ENCODE assay signal across 9 cellular contexts in the genomic region with DNA sequence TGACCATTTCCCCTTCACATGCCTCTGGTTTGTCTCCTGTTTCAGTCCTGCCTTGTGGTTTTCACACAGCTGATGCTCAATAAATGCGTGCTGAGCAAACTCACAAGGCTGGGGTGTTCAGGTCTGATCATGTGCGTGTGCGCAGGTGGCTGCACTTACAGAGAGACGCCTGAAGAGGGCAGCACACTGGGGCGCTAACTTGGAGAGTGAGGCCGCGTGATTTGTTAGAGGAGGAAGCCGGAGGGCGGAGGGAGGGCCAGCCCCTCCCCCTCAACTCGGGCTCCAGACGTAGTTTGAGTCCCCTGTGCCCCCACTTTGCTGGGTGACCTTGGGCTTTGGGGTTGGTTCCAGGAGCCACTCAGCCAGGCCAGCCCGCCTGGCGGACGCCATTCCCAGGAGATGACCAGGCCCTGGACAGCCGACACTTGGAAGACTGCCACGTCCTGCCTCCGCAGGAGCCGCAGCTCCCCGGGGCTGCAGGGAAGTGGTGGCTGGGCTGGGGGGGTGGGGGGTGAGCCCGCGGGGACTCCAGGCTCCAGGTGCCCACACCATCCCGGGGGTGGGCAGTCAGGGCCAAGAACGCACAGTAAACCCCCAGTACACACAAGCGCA. TPM values are rescaled to one million over a fixed set of nuclear protein-coding genes. Genes with fewer than 3 reads are reported as not detected.
A peak's percentile ranks its signal among the peaks of the same experiment; 100 is the strongest.
DNase-seq lines count a peak whose midpoint lies in the region; ATAC-seq lines count a peak whose summit lies in the region.
"Not testable (repeated sequence)": the region's sequence is repeated elsewhere in the genome, so short reads cannot be mapped to it uniquely, and the experiment has no call there.
"Had no signal": no experiment of that assay in that cellular context is flagged by ENCODE, and none has a peak within 500 bp of the region (broad histone marks: within the 10 kb centered on the region; RNA-seq: fewer than 3 reads in every experiment).

No MANE protein-coding gene starts in this region.

- not testable (repeated sequence) for H3K27ac Mint-ChIP-seq in activated CD8-positive, alpha-beta T cell treated with anti-CD3 and anti-CD28 coated beads, Interleukin-2, amount 10 ng/mL, durations not matched to agents 7 days and 5 days; naive thymus-derived CD8-positive, alpha-beta T cell

- H3K9me3 Mint-ChIP-seq in activated CD8-positive, alpha-beta T cell treated with anti-CD3 and anti-CD28 coated beads, Interleukin-2, amount 10 ng/mL, durations not matched to agents 7 days and 5 days (ENCODE audit: insufficient read depth); naive thymus-derived CD8-positive, alpha-beta T cell: not testable (repeated sequence)

- not testable (repeated sequence) for H3K4me1 Mint-ChIP-seq in activated CD8-positive, alpha-beta T cell treated with anti-CD3 and anti-CD28 coated beads, Interleukin-2, amount 10 ng/mL, durations not matched to agents 7 days and 5 days (ENCODE audit: low read depth); naive thymus-derived CD8-positive, alpha-beta T cell

- peak; percentile 48 for ATAC-seq in GM18907 (IDR thresholded peaks at IDR 0.05; ENCODE audit: unreplicated experiment)
- ATAC-seq in GM21526 (IDR thresholded peaks at IDR 0.05; ENCODE audit: low FRiP score, unreplicated experiment): peak; percentile 42
- peak; percentile 47 for ATAC-seq in HG02870 (IDR thresholded peaks at IDR 0.05; ENCODE audit: unreplicated experiment)
- ATAC-seq in HG03460 (IDR thresholded peaks at IDR 0.05; ENCODE audit: unreplicated experiment): peak; percentile 49
- peak; percentile 88 for ATAC-seq in activated CD8-positive, alpha-beta T cell treated with anti-CD3 and anti-CD28 coated beads, Interleukin-2, amount 10 ng/mL, durations not matched to agents 7 days and 5 days
- ATAC-seq in Right ventricle myocardium superior (ENCODE audit: poor library complexity): peak; percentile 90
- ATAC-seq in naive thymus-derived CD8-positive, alpha-beta T cell: peak; percentile 95 to 97

- POLR2A ChIA-PET in activated CD8-positive, alpha-beta T cell treated with anti-CD3 and anti-CD28 coated beads, Interleukin-2, amount 10 ng/mL, durations not matched to agents 7 days and 5 days (lab: Charles Lee); naive thymus-derived CD8-positive, alpha-beta T cell (lab: Charles Lee): not testable (repeated sequence)

- H3K36me3 Mint-ChIP-seq in activated CD8-positive, alpha-beta T cell treated with anti-CD3 and anti-CD28 coated beads, Interleukin-2, amount 10 ng/mL, durations not matched to agents 7 days and 5 days (ENCODE audit: low read depth); naive thymus-derived CD8-positive, alpha-beta T cell: not testable (repeated sequence)

- intact Hi-C loops in Right ventricle myocardium superior (cut with DNase I): not testable (repeated sequence)

- CTCF ChIA-PET in activated CD8-positive, alpha-beta T cell treated with anti-CD3 and anti-CD28 coated beads, Interleukin-2, amount 10 ng/mL, durations not matched to agents 7 days and 5 days (lab: Charles Lee): not testable (repeated sequence)

- not testable (repeated sequence) for DNase-seq in activated CD8-positive, alpha-beta T cell treated with anti-CD3 and anti-CD28 coated beads, Interleukin-2, amount 10 ng/mL, durations not matched to agents 7 days and 5 days; Right ventricle myocardium superior; naive thymus-derived CD8-positive, alpha-beta T cell

- not testable (repeated sequence) for H3K4me3 Mint-ChIP-seq in activated CD8-positive, alpha-beta T cell treated with anti-CD3 and anti-CD28 coated beads, Interleukin-2, amount 10 ng/mL, durations not matched to agents 7 days and 5 days; naive thymus-derived CD8-positive, alpha-beta T cell

- H3K27me3 Mint-ChIP-seq in activated CD8-positive, alpha-beta T cell treated with anti-CD3 and anti-CD28 coated beads, Interleukin-2, amount 10 ng/mL, durations not matched to agents 7 days and 5 days (ENCODE audit: low read depth); naive thymus-derived CD8-positive, alpha-beta T cell: not testable (repeated sequence)

RNA-seq across cellular contexts. Expression of gene GRAP, which starts 14.3 kb away (rescaled TPM):
- 10 to 100 TPM; 25.9 to 26.3 TPM for total RNA-seq in activated CD8-positive, alpha-beta T cell treated with anti-CD3 and anti-CD28 coated beads, Interleukin-2, amount 10 ng/mL, durations not matched to agents 7 days and 5 days
- total RNA-seq in Right ventricle myocardium superior: 2.0 TPM
- 10 to 100 TPM; 65.6 to 69.9 TPM for total RNA-seq in naive thymus-derived CD8-positive, alpha-beta T cell
- polyA plus RNA-seq in naive thymus-derived CD8-positive, alpha-beta T cell: 10 to 100 TPM; 32.7 to 99.6 (median 73.1) TPM
- total RNA-seq: fibroblast of villous mesenchyme, myocyte had no signal

RNA-seq across cellular contexts. Expression of gene FAM83G, which starts 27.9 kb away (rescaled TPM):
- total RNA-seq in activated CD8-positive, alpha-beta T cell treated with anti-CD3 and anti-CD28 coated beads, Interleukin-2, amount 10 ng/mL, durations not matched to agents 7 days and 5 days: 1 to 10 TPM; 4.0 to 4.5 TPM
- 1.9 TPM for total RNA-seq in Right ventricle myocardium superior
- total RNA-seq in naive thymus-derived CD8-positive, alpha-beta T cell: 1 to 10 TPM; 7.2 to 8.9 TPM
- polyA plus RNA-seq in naive thymus-derived CD8-positive, alpha-beta T cell: 1 to 10 TPM; 1.5 to 3.5 (median 1.9) TPM

Comparison
In these comparisons a context has a peak if more than half of its experiments do, and no peak if none do; other contexts are left out.
1. ATAC-seq: peak in every context shown above with its lines; median percentile 96 in naive thymus-derived CD8-positive, alpha-beta T cell; 90 in Right ventricle myocardium superior; 88 in activated CD8-positive, alpha-beta T cell treated with anti-CD3 and anti-CD28 coated beads, Interleukin-2, amount 10 ng/mL, durations not matched to agents 7 days and 5 days; 49 in HG03460; 48 in GM18907; 47 in HG02870; 42 in GM21526.